Comparison of ENCODE assay signal across 31 cellular contexts in the genomic region with DNA sequence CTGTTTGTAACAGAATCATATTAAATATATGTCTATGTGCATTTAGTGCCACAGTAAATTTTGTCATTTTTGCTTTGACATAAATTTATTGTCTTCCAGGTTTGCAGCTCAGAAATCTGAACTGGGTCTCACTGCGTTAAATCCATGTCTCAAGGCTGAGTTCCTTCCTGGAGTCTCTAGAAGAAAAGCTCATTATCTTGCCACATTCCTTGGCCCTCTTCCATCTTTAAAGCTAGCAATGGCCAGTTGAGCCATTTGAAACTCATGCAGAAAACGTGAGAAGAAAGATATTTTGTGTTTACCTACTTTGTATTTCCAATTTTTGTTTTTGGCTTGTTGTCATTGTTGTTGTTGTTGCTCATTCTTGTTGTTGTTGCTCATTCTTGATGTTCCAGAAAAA. TPM values are rescaled to one million over a fixed set of nuclear protein-coding genes. Genes with fewer than 3 reads are reported as not detected.
DNase-seq lines count a peak whose midpoint lies in the region; ATAC-seq and TF ChIP-seq lines count a peak whose summit lies in the region.
"Had no signal": no experiment of that assay in that cellular context is flagged by ENCODE, and none has a peak within 500 bp of the region (broad histone marks: within the 10 kb centered on the region; RNA-seq: fewer than 3 reads in every experiment).

No MANE protein-coding gene starts in this region.

- in situ Hi-C loops in astrocyte of the spinal cord (cut with HindIII; ENCODE audit: low sequenced_read_pairs): no loop called here

- H3K4me3 ChIP-seq in astrocyte of the spinal cord (ENCODE audit: low read depth, low read length) (no peak overlapping the region), fibroblast of villous mesenchyme (ENCODE audit: low read depth, low read length) (no peak overlapping the region), right lobe of liver (no peak overlapping the region)
- H3K4me3 ChIP-seq: cardiac muscle cell, coronary artery, HAP-1, hepatocyte, lung, mucosa of descending colon, ovary, suprapubic skin, upper lobe of right lung had no signal

- H3K9me3 Mint-ChIP-seq in activated T-cell treated with anti-CD3 and anti-CD28 coated beads, Interleukin-2, amount 50 U/mL, for 72 hours: peaks cover 2 to 11% of the 10 kb centered on the region in 2 donors

- H3K9me3 ChIP-seq in right lobe of liver: no peaks in the 10 kb centered on the region
- H3K9me3 ChIP-seq: HAP-1, mucosa of descending colon, ovary, suprapubic skin, upper lobe of right lung had no signal

- intact Hi-C loops in right lobe of liver (cut with DNase I): no loop called here

- no peak for DNase-seq in activated T-cell treated with anti-CD3 and anti-CD28 coated beads, Interleukin-2, amount 50 U/mL, for 72 hours
- DNase-seq in activated T-cell treated with anti-CD3 and anti-CD28 coated beads, Interleukin-2, amount 50 U/mL, for 1 hour: no peak
- DNase-seq in astrocyte of the spinal cord (ENCODE audit: low read depth, low spot score): peak; percentile 42
- DNase-seq in fibroblast of villous mesenchyme (ENCODE audit: low read depth): peak; percentile 13
- no peak for DNase-seq in Kasumi-1 (lab: John Stamatoyannopoulos, UW)
- no peak for DNase-seq in right lobe of liver
- no peak for DNase-seq in substantia nigra (lab: John Stamatoyannopoulos, UW)
- DNase-seq: 8988T; activated CD4-positive, alpha-beta memory T cell treated with anti-CD3 and anti-CD28 coated beads, Interleukin-2, amount 10 ng/mL, durations not matched to agents 7 days and 5 days; activated CD8-positive, alpha-beta memory T cell treated with anti-CD3 and anti-CD28 coated beads, Interleukin-2, amount 50 U/mL, for 4 hours; activated naive CD4-positive, alpha-beta T cell treated with anti-CD3 and anti-CD28 coated beads, Interleukin-2, amount 10 ng/mL, durations not matched to agents 7 days and 5 days; amniotic stem cell; CD4-positive, alpha-beta memory T cell; effector memory CD4-positive, alpha-beta T cell; Karpas-422; mucosa of descending colon; NCI-H1417 treated with DMSO at 0.1 percent for 48 hours; NCI-H2081; ovary; Right ventricle myocardium superior; small intestine; stimulated activated naive B cell treated with anti-CD40 and anti-IgM and Interleukin-4, amounts not matched to agents 10 μg/mL and 1 μg/mL and 100 μg/mL, for 72 hours; upper lobe of right lung had no signal

- H3K27me3 ChIP-seq in right lobe of liver: no peaks in the 10 kb centered on the region
- H3K27me3 ChIP-seq: cardiac muscle cell, hepatocyte, ovary, suprapubic skin, upper lobe of right lung had no signal

- peak overlapping the region; percentile 54 for H3K27ac Mint-ChIP-seq in activated T-cell treated with anti-CD3 and anti-CD28 coated beads, Interleukin-2, amount 50 U/mL, for 72 hours
- H3K27ac Mint-ChIP-seq: activated CD4-positive, alpha-beta memory T cell treated with anti-CD3 and anti-CD28 coated beads, Interleukin-2, amount 10 ng/mL, durations not matched to agents 7 days and 5 days; activated naive CD4-positive, alpha-beta T cell treated with anti-CD3 and anti-CD28 coated beads, Interleukin-2, amount 10 ng/mL, durations not matched to agents 7 days and 5 days; stimulated activated naive B cell treated with anti-CD40 and anti-IgM and Interleukin-4, amounts not matched to agents 10 μg/mL and 1 μg/mL and 100 μg/mL, for 72 hours had no signal

- ATAC-seq in activated T-cell treated with anti-CD3 and anti-CD28 coated beads, Interleukin-2, amount 50 U/mL, for 72 hours (replicated peaks in 1 of 2): no peak
- ATAC-seq in right lobe of liver (no peak), HG02973 (IDR thresholded peaks at IDR 0.05; ENCODE audit: unreplicated experiment) (no peak)
- ATAC-seq: mucosa of descending colon; stimulated activated naive B cell treated with anti-CD40 and anti-IgM and Interleukin-4, amounts not matched to agents 10 μg/mL and 1 μg/mL and 100 μg/mL, for 72 hours; upper lobe of right lung had no signal

- no peaks in the 10 kb centered on the region for H3K4me1 Mint-ChIP-seq in activated T-cell treated with anti-CD3 and anti-CD28 coated beads, Interleukin-2, amount 50 U/mL, for 72 hours (ENCODE audit: low read depth)
- H3K4me1 Mint-ChIP-seq: activated CD4-positive, alpha-beta memory T cell treated with anti-CD3 and anti-CD28 coated beads, Interleukin-2, amount 10 ng/mL, durations not matched to agents 7 days and 5 days; activated naive CD4-positive, alpha-beta T cell treated with anti-CD3 and anti-CD28 coated beads, Interleukin-2, amount 10 ng/mL, durations not matched to agents 7 days and 5 days; CD4-positive, alpha-beta memory T cell; stimulated activated naive B cell treated with anti-CD40 and anti-IgM and Interleukin-4, amounts not matched to agents 10 μg/mL and 1 μg/mL and 100 μg/mL, for 72 hours had no signal

- TF ChIP-seq CTCF in astrocyte of the spinal cord (IDR thresholded peaks at IDR 0.05; ENCODE audit: low read depth, low read length) (no peak), fibroblast of villous mesenchyme (IDR thresholded peaks at IDR 0.05; ENCODE audit: insufficient read depth, low read depth, low read length) (no peak), right lobe of liver (IDR thresholded peaks at IDR 0.05) (no peak)

- no peak overlapping the region for H3K4me3 Mint-ChIP-seq in activated T-cell treated with anti-CD3 and anti-CD28 coated beads, Interleukin-2, amount 50 U/mL, for 72 hours
- H3K4me3 Mint-ChIP-seq: activated CD4-positive, alpha-beta memory T cell treated with anti-CD3 and anti-CD28 coated beads, Interleukin-2, amount 10 ng/mL, durations not matched to agents 7 days and 5 days; activated naive CD4-positive, alpha-beta T cell treated with anti-CD3 and anti-CD28 coated beads, Interleukin-2, amount 10 ng/mL, durations not matched to agents 7 days and 5 days; CD4-positive, alpha-beta memory T cell; stimulated activated naive B cell treated with anti-CD40 and anti-IgM and Interleukin-4, amounts not matched to agents 10 μg/mL and 1 μg/mL and 100 μg/mL, for 72 hours had no signal

- no peaks in the 10 kb centered on the region for H3K4me1 ChIP-seq in right lobe of liver
- H3K4me1 ChIP-seq: HAP-1, suprapubic skin, upper lobe of right lung had no signal

- H3K36me3 Mint-ChIP-seq in activated T-cell treated with anti-CD3 and anti-CD28 coated beads, Interleukin-2, amount 50 U/mL, for 72 hours (ENCODE audit: insufficient read depth in 2 of 2): peaks cover 6 to 9% of the 10 kb centered on the region in 2 donors
- H3K36me3 Mint-ChIP-seq: activated naive CD4-positive, alpha-beta T cell treated with anti-CD3 and anti-CD28 coated beads, Interleukin-2, amount 10 ng/mL, durations not matched to agents 7 days and 5 days had no signal

- H3K27me3 Mint-ChIP-seq in activated T-cell treated with anti-CD3 and anti-CD28 coated beads, Interleukin-2, amount 50 U/mL, for 72 hours (ENCODE audit: low read depth): no peaks in the 10 kb centered on the region
- H3K27me3 Mint-ChIP-seq: activated CD4-positive, alpha-beta memory T cell treated with anti-CD3 and anti-CD28 coated beads, Interleukin-2, amount 10 ng/mL, durations not matched to agents 7 days and 5 days; activated naive CD4-positive, alpha-beta T cell treated with anti-CD3 and anti-CD28 coated beads, Interleukin-2, amount 10 ng/mL, durations not matched to agents 7 days and 5 days; CD4-positive, alpha-beta memory T cell; stimulated activated naive B cell treated with anti-CD40 and anti-IgM and Interleukin-4, amounts not matched to agents 10 μg/mL and 1 μg/mL and 100 μg/mL, for 72 hours had no signal

- H3K36me3 ChIP-seq in right lobe of liver: no peaks in the 10 kb centered on the region
- H3K36me3 ChIP-seq: cardiac muscle cell, HAP-1, ovary, upper lobe of right lung had no signal

- TF ChIP-seq POLR2A in right lobe of liver (IDR thresholded peaks at IDR 0.05): no peak

- WGBS in right lobe of liver (ENCODE audit: insufficient coverage, low coverage, low lambda C conversion rate, missing lambda C conversion rate): 46% methylated on average over 2 of the region's 2 CpGs

- H3K27ac ChIP-seq in right lobe of liver: no peak overlapping the region
- H3K27ac ChIP-seq in substantia nigra (ENCODE audit: low read depth, low read length, poor library complexity, severe bottlenecking): no peak overlapping the region
- H3K27ac ChIP-seq: cardiac muscle cell, coronary artery, hepatocyte, ovary, suprapubic skin, upper lobe of right lung had no signal

RNA-seq across cellular contexts. Expression of gene PRH1, which starts 10.7 kb away (rescaled TPM):
- 10 to 100 TPM; 13.0 to 17.6 TPM for total RNA-seq in activated T-cell treated with anti-CD3 and anti-CD28 coated beads, Interleukin-2, amount 50 U/mL, for 72 hours
- 30.2 and 32.9 TPM in 2 replicates for total RNA-seq in fibroblast of villous mesenchyme
- total RNA-seq in right lobe of liver: 10 to 100 TPM in 3 of 6 experiments, 1 to 10 TPM in 3; 6.7 to 20.3 (median 10.1) TPM

RNA-seq across cellular contexts. Expression of gene PRR4, which starts 24.1 kb away (rescaled TPM):
- 1 to 10 TPM; 2.1 to 3.0 TPM for total RNA-seq in activated T-cell treated with anti-CD3 and anti-CD28 coated beads, Interleukin-2, amount 50 U/mL, for 72 hours
- total RNA-seq in fibroblast of villous mesenchyme (2.3 and 3.5 TPM in 2 replicates), right lobe of liver (1 to 10 TPM in 2 of 6 experiments, under 1 TPM in 4; 0.68 to 1.6 (median 0.99) TPM)

RNA-seq across cellular contexts. Expression of gene TAS2R13, which starts 36.0 kb away (rescaled TPM):
- total RNA-seq in activated T-cell treated with anti-CD3 and anti-CD28 coated beads, Interleukin-2, amount 50 U/mL, for 72 hours: under 1 TPM; 0.53 TPM
- total RNA-seq in fibroblast of villous mesenchyme (3.0 and 3.9 TPM in 2 replicates), right lobe of liver (1 to 10 TPM in 2 of 6 experiments, under 1 TPM in 4; 0.51 to 2.4 (median 0.81) TPM)

RNA-seq across cellular contexts. Expression of gene TAS2R10, which starts 47.2 kb away (rescaled TPM):
- total RNA-seq in activated T-cell treated with anti-CD3 and anti-CD28 coated beads, Interleukin-2, amount 50 U/mL, for 72 hours: under 1 TPM; 0.31 to 0.63 TPM
- 0.86 and 0.97 TPM in 2 replicates for total RNA-seq in fibroblast of villous mesenchyme
- under 1 TPM in 3 of 6 experiments, not detected in 3; 0.37 to 0.65 (median 0.39) TPM for total RNA-seq in right lobe of liver
- total RNA-seq: Daoy, Right ventricle myocardium superior, upper lobe of right lung had no signal

RNA-seq across cellular contexts. Expression of gene PRH2, which starts 55.7 kb away (rescaled TPM):
- not detected for total RNA-seq in activated T-cell treated with anti-CD3 and anti-CD28 coated beads, Interleukin-2, amount 50 U/mL, for 72 hours
- total RNA-seq in fibroblast of villous mesenchyme: 0.32 and 0.43 TPM in 2 replicates
- total RNA-seq in right lobe of liver: not detected
- total RNA-seq: activated CD4-positive, alpha-beta memory T cell treated with anti-CD3 and anti-CD28 coated beads, Interleukin-2, amount 10 ng/mL, durations not matched to agents 7 days and 5 days; cardiac muscle cell; CD4-positive, alpha-beta memory T cell; Daoy; hepatocyte; lung; Right ventricle myocardium superior; upper lobe of right lung had no signal

Comparison
In these comparisons a context has a peak if more than half of its experiments do, and no peak if none do; other contexts are left out.
1. DNase-seq: peak in astrocyte of the spinal cord (single experiment) and fibroblast of villous mesenchyme (single experiment); none in activated T-cell treated with anti-CD3 and anti-CD28 coated beads, Interleukin-2, amount 50 U/mL, for 72 hours (0 of 2), activated T-cell treated with anti-CD3 and anti-CD28 coated beads, Interleukin-2, amount 50 U/mL, for 1 hour (single experiment), Kasumi-1 (0 of 2), right lobe of liver (0 of 3) and substantia nigra (0 of 49).